ENCODE assay signal across 24 cellular contexts in genomic region chr1:244759158-244759557, GRCh38.
"Had no signal": no experiment of that assay in that cellular context is flagged by ENCODE, and none has a peak within 500 bp of the region (broad histone marks: within the 10 kb centered on the region; RNA-seq: fewer than 3 reads in every experiment).

No MANE protein-coding gene starts in this region.

- H3K4me1 ChIP-seq: ascending aorta had no signal

- H3K27ac ChIP-seq: ascending aorta, body of pancreas had no signal

- H3K9me3 Mint-ChIP-seq: activated T-cell treated with anti-CD3 and anti-CD28 coated beads, Interleukin-2, amount 50 U/mL, for 24 hours had no signal

- H3K36me3 ChIP-seq: ascending aorta, MG63 had no signal

- DNase-seq: activated B cell treated with CpG ODN at 0.5 μM for 24 hours; activated CD4-positive, alpha-beta T cell treated with anti-CD3 and anti-CD28 coated beads for 1 hour; activated CD4-positive, alpha-beta T cell treated with anti-CD3 and anti-CD28 coated beads, Interleukin-2, amount 10 ng/mL, durations not matched to agents 24 days and 14 days; activated CD4-positive, alpha-beta T cell treated with anti-CD3 and anti-CD28 coated beads, Interleukin-2, amount 50 U/mL, for 48 hours; activated CD8-positive, alpha-beta memory T cell treated with anti-CD3 and anti-CD28 coated beads, Interleukin-2, amount 10 ng/mL, durations not matched to agents 7 days and 5 days; activated effector memory CD4-positive, alpha-beta T cell treated with anti-CD3 and anti-CD28 coated beads, Interleukin-2, amount 50 U/mL, for 16 hours; activated naive CD4-positive, alpha-beta T cell treated with Interleukin-2 at 50 U/mL for 16 hours; activated naive CD8-positive, alpha-beta T cell treated with anti-CD3 and anti-CD28 coated beads, Interleukin-2, amount 50 U/mL, for 24 hours; activated T-cell treated with anti-CD3 and anti-CD28 coated beads, Interleukin-2, amount 50 U/mL, for 24 hours; amniotic stem cell; body of pancreas; MG63; MV-4-11; NCI-H1417 treated with DMSO at 0.1 percent for 48 hours; NCI-H1694; NCI-H345; NCI-H510A; NCI-H69; PC-3; SHP77 treated with DMSO at 0.1 percent for 48 hours; T-helper 17 cell; T-helper 9 cell had no signal

- H3K27ac Mint-ChIP-seq: activated B cell treated with CpG ODN at 0.5 μM for 24 hours; activated CD4-positive, alpha-beta T cell treated with anti-CD3 and anti-CD28 coated beads, Interleukin-2, amount 10 ng/mL, durations not matched to agents 24 days and 14 days; activated CD8-positive, alpha-beta memory T cell treated with anti-CD3 and anti-CD28 coated beads, Interleukin-2, amount 10 ng/mL, durations not matched to agents 7 days and 5 days; activated naive CD4-positive, alpha-beta T cell treated with anti-CD3 and anti-CD28 coated beads, Interleukin-2, amount 50 U/mL, for 72 hours; activated naive CD8-positive, alpha-beta T cell treated with anti-CD3 and anti-CD28 coated beads, Interleukin-2, amount 50 U/mL, for 24 hours; activated T-cell treated with anti-CD3 and anti-CD28 coated beads, Interleukin-2, amount 50 U/mL, for 24 hours; T-helper 17 cell had no signal

- H3K36me3 Mint-ChIP-seq: activated CD8-positive, alpha-beta memory T cell treated with anti-CD3 and anti-CD28 coated beads, Interleukin-2, amount 10 ng/mL, durations not matched to agents 7 days and 5 days had no signal

- H3K27me3 ChIP-seq: ascending aorta, body of pancreas, MG63 had no signal

- H3K4me3 ChIP-seq: ascending aorta, body of pancreas, MG63 had no signal

- H3K4me1 Mint-ChIP-seq: activated CD4-positive, alpha-beta T cell treated with anti-CD3 and anti-CD28 coated beads, Interleukin-2, amount 10 ng/mL, durations not matched to agents 24 days and 14 days; activated CD8-positive, alpha-beta memory T cell treated with anti-CD3 and anti-CD28 coated beads, Interleukin-2, amount 10 ng/mL, durations not matched to agents 7 days and 5 days; activated naive CD8-positive, alpha-beta T cell treated with anti-CD3 and anti-CD28 coated beads, Interleukin-2, amount 50 U/mL, for 24 hours; T-helper 17 cell had no signal

- H3K9me3 ChIP-seq: body of pancreas, MG63 had no signal

- H3K4me3 Mint-ChIP-seq: activated B cell treated with CpG ODN at 0.5 μM for 24 hours; activated CD4-positive, alpha-beta T cell treated with anti-CD3 and anti-CD28 coated beads, Interleukin-2, amount 10 ng/mL, durations not matched to agents 24 days and 14 days; activated CD8-positive, alpha-beta memory T cell treated with anti-CD3 and anti-CD28 coated beads, Interleukin-2, amount 10 ng/mL, durations not matched to agents 7 days and 5 days; activated naive CD8-positive, alpha-beta T cell treated with anti-CD3 and anti-CD28 coated beads, Interleukin-2, amount 50 U/mL, for 24 hours; activated T-cell treated with anti-CD3 and anti-CD28 coated beads, Interleukin-2, amount 50 U/mL, for 24 hours; T-helper 17 cell had no signal

- ATAC-seq: activated CD8-positive, alpha-beta memory T cell treated with anti-CD3 and anti-CD28 coated beads, Interleukin-2, amount 10 ng/mL, durations not matched to agents 7 days and 5 days; activated naive CD4-positive, alpha-beta T cell treated with anti-CD3 and anti-CD28 coated beads, Interleukin-2, amount 50 U/mL, for 72 hours; activated naive CD8-positive, alpha-beta T cell treated with anti-CD3 and anti-CD28 coated beads, Interleukin-2, amount 50 U/mL, for 24 hours; body of pancreas; PC-3; T-helper 17 cell had no signal

- H3K27me3 Mint-ChIP-seq: T-helper 17 cell had no signal
